ENCODE assay signal across 8 cellular contexts in the genomic region with DNA sequence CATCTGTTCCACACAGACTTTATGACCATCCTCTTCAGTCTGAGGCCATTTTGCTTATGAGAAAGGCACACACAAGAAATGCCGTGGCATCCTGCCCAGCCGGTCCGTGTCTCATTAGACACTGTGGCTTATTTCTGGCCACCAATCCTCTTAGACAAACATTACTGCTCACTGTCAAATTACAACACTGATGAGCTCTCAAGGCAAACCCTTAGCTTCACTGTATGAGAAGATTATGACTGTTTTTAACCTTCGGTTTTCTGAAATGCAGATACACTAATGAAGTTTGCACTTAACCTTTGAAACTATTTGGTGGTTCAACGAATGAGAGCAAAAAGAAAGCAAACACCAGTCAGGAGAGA. TPM values are rescaled to one million over a fixed set of nuclear protein-coding genes. Genes with fewer than 3 reads are reported as not detected.
A peak's percentile ranks its signal among the peaks of the same experiment; 100 is the strongest.
DNase-seq lines count a peak whose midpoint lies in the region; ATAC-seq and TF ChIP-seq lines count a peak whose summit lies in the region.

No MANE protein-coding gene starts in this region.

- peak; percentile 74 for DNase-seq in A673 (ENCODE audit: low spot score)
- DNase-seq in MG63, result peak; percentile 81
- peak; percentile 88 for DNase-seq in colonic mucosa
- peak; percentile 86 to 92 (median 89) for DNase-seq in mucosa of descending colon
- no peak for DNase-seq in NCI-H2029 (lab: John Stamatoyannopoulos, UW)
- no peak for DNase-seq in activated T-cell treated with anti-CD3 and anti-CD28 coated beads, Interleukin-2, amount 50 U/mL, for 1 hour
- no peak for DNase-seq in activated naive CD4-positive, alpha-beta T cell treated with Interleukin-2 at 50 U/mL for 16 hours

- POLR2A ChIA-PET in A673 (lab: Charles Lee; ENCODE audit: low non-redundant PET), result no interaction called here

- H3K27me3 ChIP-seq in A673 (replicated peaks; ENCODE audit: insufficient read depth, low read depth, low read length, poor library complexity) (no peaks in the 10 kb centered on the region), MG63 (no peaks in the 10 kb centered on the region), colonic mucosa (no peaks in the 10 kb centered on the region)

- H3K4me1 ChIP-seq in A673 (ENCODE audit: insufficient read depth, low read length, poor library complexity, severe bottlenecking) (peaks cover 37% of the 10 kb centered on the region), colonic mucosa (no peaks in the 10 kb centered on the region), mucosa of descending colon (ENCODE audit: low read depth) (peaks cover 31% of the 10 kb centered on the region)

- H3K4me3 ChIP-seq in A673 (ENCODE audit: low read depth, low read length, poor library complexity, severe bottlenecking) (peak overlapping the region; percentile 41), MG63 (peak overlapping the region; percentile 49), colonic mucosa (no peak overlapping the region), mucosa of descending colon (no peak overlapping the region)

- peak overlapping the region in 1 of 2 donors; percentile 67 for H3K9ac ChIP-seq in colonic mucosa (ENCODE audit: low read depth in 2 of 2, low read length in 2 of 2)

- TF ChIP-seq CTCF in A673 (conservative IDR thresholded peaks at IDR 0.05; ENCODE audit: low read depth, low read length) (no peak), colonic mucosa (IDR thresholded peaks at IDR 0.05) (no peak), mucosa of descending colon (IDR thresholded peaks at IDR 0.05) (no peak)

- intact Hi-C loops in A673 (cut with micrococcal nuclease; ENCODE audit: unreplicated experiment), result no loop called here
- intact Hi-C loops in colonic mucosa (cut with DNase I), result no loop called here
- intact Hi-C loops in mucosa of descending colon (cut with DNase I, micrococcal nuclease), result no loop called here

- peak; percentile 76 for ATAC-seq in mucosa of descending colon
- no peak for ATAC-seq in HG02938 (IDR thresholded peaks at IDR 0.05; ENCODE audit: unreplicated experiment)

- CTCF ChIA-PET in A673 (lab: Charles Lee), result interaction anchor here (0.7 to 1.1 kb wide), 2 partner anchors 28 to 56 kb away, joined by 3 to 5 read pairs; no protein-coding TSS in a partner anchor

- H3K9me3 ChIP-seq in A673 (ENCODE audit: low read depth, low read length, poor library complexity, severe bottlenecking), result no peaks in the 10 kb centered on the region
- H3K9me3 ChIP-seq in MG63, result no peaks in the 10 kb centered on the region
- no peaks in the 10 kb centered on the region for H3K9me3 ChIP-seq in colonic mucosa
- no peaks in the 10 kb centered on the region for H3K9me3 ChIP-seq in mucosa of descending colon

- BruUV-seq in A673 (replicated peaks; lab: Mats Ljungman, UMichigan), result no TSS peak

- H3K36me3 ChIP-seq in A673 (ENCODE audit: insufficient read depth, low read length, poor library complexity, severe bottlenecking), result no peaks in the 10 kb centered on the region
- H3K36me3 ChIP-seq in MG63, result no peaks in the 10 kb centered on the region; the same call in 1 of the 2 replicates
- no peaks in the 10 kb centered on the region for H3K36me3 ChIP-seq in colonic mucosa
- H3K36me3 ChIP-seq in mucosa of descending colon (ENCODE audit: low read depth), result no peaks in the 10 kb centered on the region

- H3K27ac ChIP-seq in A673 (ENCODE audit: low read depth, low read length, poor library complexity, severe bottlenecking) (peak overlapping the region; percentile 79), colonic mucosa (peak overlapping the region; percentile 82)

RNA-seq across cellular contexts. Expression of a gene that starts 50.5 kb away (rescaled TPM):
- total RNA-seq in A673 (2021), result 71.8 and 73.2 TPM in 2 replicates
- 16.7 and 19.7 TPM in 2 replicates for total RNA-seq in MG63 (2014; rRNA removed; shearing (Covaris generic); ENCODE audit: low replicate concordance)
- total RNA-seq in colonic mucosa, result 100 to 1,000 TPM; 115 to 197 TPM
- total RNA-seq in mucosa of descending colon, result 100 to 1,000 TPM; 208 to 580 (median 356) TPM

Comparison
In these comparisons a context has a peak if more than half of its experiments do, and no peak if none do; other contexts are left out.
1. DNase-seq: peak in A673 (single experiment), MG63 (single experiment), colonic mucosa (single experiment) and mucosa of descending colon (3 of 3); none in NCI-H2029 (single experiment), activated T-cell treated with anti-CD3 and anti-CD28 coated beads, Interleukin-2, amount 50 U/mL, for 1 hour (single experiment) and activated naive CD4-positive, alpha-beta T cell treated with Interleukin-2 at 50 U/mL for 16 hours (single experiment).
2. H3K4me3 ChIP-seq: peak in A673 (single experiment) and MG63 (single experiment); none in colonic mucosa (single experiment) and mucosa of descending colon (single experiment).